Comparison of ENCODE assay signal across 1 cellular context in genomic region chr1:84117868-84118267, GRCh38.
A peak's percentile ranks its signal among the peaks of the same experiment; 100 is the strongest.
TF ChIP-seq lines count a peak whose summit lies in the region.

No MANE protein-coding gene starts in this region.

TF ChIP-seq in K562, 482 proteins besides CTCF, POLR2A, EP300 and RAD21 (continued from another document and continues in another):
- TF ChIP-seq MGA (IDR thresholded peaks at IDR 0.05) (peak; percentile 45; the same call in 1 of the 2 replicates), DDX20 (tag; IDR thresholded peaks at IDR 0.05; ENCODE audit: low read depth) (0 out of 2 replicates have a peak, but pooled peaks have one; percentile 31), CEBPG (CRISPR knock-in tag; IDR thresholded peaks at IDR 0.05) (peak; percentile 73), CEBPG (tag; conservative IDR thresholded peaks at IDR 0.05 in 1 of 2, IDR thresholded peaks at IDR 0.05 in 1 of 2) (peak; percentile 85 to 89), POU5F1 (IDR thresholded peaks at IDR 0.05; ENCODE audit: borderline replicate concordance, low read depth, low read length, partially characterized antibody) (no peak), PTTG1 (tag; IDR thresholded peaks at IDR 0.05; ENCODE audit: low read depth) (peak; percentile 15; the same call in 1 of the 2 replicates), KLF6 (CRISPR knock-in tag; IDR thresholded peaks at IDR 0.05; ENCODE audit: borderline replicate concordance) (peak; percentile 57; the same call in 1 of the 2 replicates), ZBTB17 (CRISPR knock-in tag; IDR thresholded peaks at IDR 0.05) (no peak), ZNF644 (tag; IDR thresholded peaks at IDR 0.05; ENCODE audit: low read depth) (peak; percentile 74; the same call in 1 of the 2 replicates), TRIM24 (IDR thresholded peaks at IDR 0.05) (peak; percentile 53 to 62; a peak in 2 of 4 replicates), ATF2 (CRISPR knock-in tag; IDR thresholded peaks at IDR 0.05) (no peak), ZNF311 (CRISPR knock-in tag; IDR thresholded peaks at IDR 0.05) (peak; percentile 57; the same call in 1 of the 2 replicates), NR2C1 (IDR thresholded peaks at IDR 0.05) (no peak), NR2C1 (tag; IDR thresholded peaks at IDR 0.05) (peak; percentile 62), ZNF592 (IDR thresholded peaks at IDR 0.05) (0 out of 2 replicates have a peak, but pooled peaks have one; percentile 19), ZNF76 (CRISPR knock-in tag; IDR thresholded peaks at IDR 0.05; ENCODE audit: borderline replicate concordance) (no peak), ZNF589 (CRISPR knock-in tag; IDR thresholded peaks at IDR 0.05; ENCODE audit: low read depth) (peak; percentile 63; the same call in 1 of the 2 replicates), BRD4 (IDR thresholded peaks at IDR 0.05) (no peak), HINFP (tag; conservative IDR thresholded peaks at IDR 0.05; ENCODE audit: low read depth) (peak; percentile 9; the same call in 1 of the 2 replicates), EWSR1 (IDR thresholded peaks at IDR 0.05; ENCODE audit: borderline replicate concordance, low read depth, partially characterized antibody) (no peak), HNRNPK (IDR thresholded peaks at IDR 0.05; ENCODE audit: low read depth, low read length, poor library complexity, severe bottlenecking) (no peak), CBFB (CRISPR knock-in tag; IDR thresholded peaks at IDR 0.05) (no peak), ZNF175 (CRISPR knock-in tag; IDR thresholded peaks at IDR 0.05; ENCODE audit: low read depth) (peak; percentile 83; the same call in 1 of the 2 replicates), ZSCAN32 (CRISPR knock-in tag; IDR thresholded peaks at IDR 0.05) (0 out of 2 replicates have a peak, but pooled peaks have one; percentile 60), MAFG (tag; conservative IDR thresholded peaks at IDR 0.05) (peak; percentile 37; the same call in 1 of the 2 replicates), NR4A1 (CRISPR knock-in tag; IDR thresholded peaks at IDR 0.05) (no peak), NR4A1 (tag; IDR thresholded peaks at IDR 0.05) (peak; percentile 66; the same call in 1 of the 2 replicates), ZKSCAN3 (CRISPR knock-in tag; IDR thresholded peaks at IDR 0.05) (no peak), EHMT2 (IDR thresholded peaks at IDR 0.05) (peak; percentile 78), ZNF165 (CRISPR knock-in tag; IDR thresholded peaks at IDR 0.05; ENCODE audit: borderline replicate concordance) (no peak), POLR2H (tag; IDR thresholded peaks at IDR 0.05; ENCODE audit: low read depth) (0 out of 2 replicates have a peak, but pooled peaks have one; percentile 41), TEAD1 (CRISPR knock-in tag; IDR thresholded peaks at IDR 0.05) (peak in 1 of 2 experiments; percentile 27; a peak in 1 of 4 replicates), GTF2A2 (tag; IDR thresholded peaks at IDR 0.05) (no peak), ZFX (CRISPR knock-in tag; IDR thresholded peaks at IDR 0.05) (no peak), SMAD4 (CRISPR knock-in tag; conservative IDR thresholded peaks at IDR 0.05) (peak; percentile 80), BRD9 (IDR thresholded peaks at IDR 0.05; ENCODE audit: low read depth, partially characterized antibody) (no peak), FOXJ2 (tag; IDR thresholded peaks at IDR 0.05) (0 out of 2 replicates have a peak, but pooled peaks have one; percentile 74), BACH1 (tag; IDR thresholded peaks at IDR 0.05) (peak; percentile 71; the same call in 1 of the 2 replicates), MEF2D (tag; conservative IDR thresholded peaks at IDR 0.05; ENCODE audit: low read depth) (0 out of 2 replicates have a peak, but pooled peaks have one; percentile 56), ARHGAP35 (IDR thresholded peaks at IDR 0.05; ENCODE audit: partially characterized antibody) (no peak), IRF9 (tag; IDR thresholded peaks at IDR 0.05) (peak; percentile 74; the same call in 1 of the 2 replicates), RNF219 (CRISPR knock-in tag; IDR thresholded peaks at IDR 0.05) (no peak), DMBX1 (CRISPR knock-in tag; IDR thresholded peaks at IDR 0.05; ENCODE audit: borderline replicate concordance) (peak; percentile 86; the same call in 1 of the 2 replicates)
